In genomic region chr3:21466491-21466890, GRCh38 we compare ENCODE assay signal across 23 cellular contexts.
"Had no signal": no experiment of that assay in that cellular context is flagged by ENCODE, and none has a peak within 500 bp of the region (broad histone marks: within the 10 kb centered on the region; RNA-seq: fewer than 3 reads in every experiment).

No MANE protein-coding gene starts in this region.

- H3K4me3 ChIP-seq: body of pancreas, esophagus muscularis mucosa, left ventricle myocardium inferior, lung, mucosa of descending colon had no signal

- H3K27me3 Mint-ChIP-seq: activated CD4-positive, alpha-beta memory T cell treated with anti-CD3 and anti-CD28 coated beads for 36 hours; activated CD4-positive, alpha-beta T cell treated with anti-CD3 and anti-CD28 coated beads, Interleukin-2, amount 10 ng/mL, durations not matched to agents 24 days and 14 days; activated naive CD4-positive, alpha-beta T cell treated with anti-CD3 and anti-CD28 coated beads, Interleukin-2, amount 50 U/mL, for 24 hours; activated naive CD8-positive, alpha-beta T cell treated with anti-CD3 and anti-CD28 coated beads, Interleukin-2, amount 50 U/mL, for 24 hours; activated T-helper 17 cell treated with anti-CD3 and anti-CD28 coated beads, Interleukin-2, amount 50 U/mL, for 72 hours; natural killer cell treated with Interleukin-12 subunit alpha and Interleukin-12 subunit beta and Interleukin-15 and Interleukin-18, amount 100 ng/mL, for 72 hours; stimulated activated memory B cell treated with anti-CD40 and anti-IgM and Interleukin-4, amounts not matched to agents 10 μg/mL and 1 μg/mL and 100 μg/mL, for 72 hours; stimulated activated naive CD8-positive, alpha-beta T cell treated with anti-CD3 and anti-CD28 coated beads, Interleukin-15, amount 100 ng/mL, for 72 hours had no signal

- H3K27ac Mint-ChIP-seq: activated CD4-positive, alpha-beta memory T cell treated with anti-CD3 and anti-CD28 coated beads for 36 hours; activated CD4-positive, alpha-beta T cell treated with anti-CD3 and anti-CD28 coated beads, Interleukin-2, amount 10 ng/mL, durations not matched to agents 24 days and 14 days; activated naive CD4-positive, alpha-beta T cell treated with anti-CD3 and anti-CD28 coated beads, Interleukin-2, amount 50 U/mL, for 24 hours; activated naive CD8-positive, alpha-beta T cell treated with anti-CD3 and anti-CD28 coated beads, Interleukin-2, amount 50 U/mL, for 24 hours; activated T-helper 17 cell treated with anti-CD3 and anti-CD28 coated beads, Interleukin-2, amount 50 U/mL, for 72 hours; natural killer cell treated with Interleukin-12 subunit alpha and Interleukin-12 subunit beta and Interleukin-15 and Interleukin-18, amount 100 ng/mL, for 72 hours; stimulated activated memory B cell treated with anti-CD40 and anti-IgM and Interleukin-4, amounts not matched to agents 10 μg/mL and 1 μg/mL and 100 μg/mL, for 72 hours; stimulated activated naive CD8-positive, alpha-beta T cell treated with anti-CD3 and anti-CD28 coated beads, Interleukin-15, amount 100 ng/mL, for 72 hours had no signal

- H3K4me3 Mint-ChIP-seq: activated CD4-positive, alpha-beta memory T cell treated with anti-CD3 and anti-CD28 coated beads for 36 hours; activated CD4-positive, alpha-beta T cell treated with anti-CD3 and anti-CD28 coated beads, Interleukin-2, amount 10 ng/mL, durations not matched to agents 24 days and 14 days; activated naive CD4-positive, alpha-beta T cell treated with anti-CD3 and anti-CD28 coated beads, Interleukin-2, amount 50 U/mL, for 24 hours; activated naive CD8-positive, alpha-beta T cell treated with anti-CD3 and anti-CD28 coated beads, Interleukin-2, amount 50 U/mL, for 24 hours; activated T-cell treated with anti-CD3 and anti-CD28 coated beads, Interleukin-2, amount 50 U/mL, for 4 hours; activated T-helper 17 cell treated with anti-CD3 and anti-CD28 coated beads, Interleukin-2, amount 50 U/mL, for 72 hours; natural killer cell treated with Interleukin-12 subunit alpha and Interleukin-12 subunit beta and Interleukin-15 and Interleukin-18, amount 100 ng/mL, for 72 hours; stimulated activated memory B cell treated with anti-CD40 and anti-IgM and Interleukin-4, amounts not matched to agents 10 μg/mL and 1 μg/mL and 100 μg/mL, for 72 hours; stimulated activated naive CD8-positive, alpha-beta T cell treated with anti-CD3 and anti-CD28 coated beads, Interleukin-15, amount 100 ng/mL, for 72 hours had no signal

- H3K9me3 ChIP-seq: body of pancreas, esophagus muscularis mucosa, left ventricle myocardium inferior had no signal

- H3K36me3 Mint-ChIP-seq: activated CD4-positive, alpha-beta memory T cell treated with anti-CD3 and anti-CD28 coated beads for 36 hours; activated naive CD4-positive, alpha-beta T cell treated with anti-CD3 and anti-CD28 coated beads, Interleukin-2, amount 50 U/mL, for 24 hours; stimulated activated memory B cell treated with anti-CD40 and anti-IgM and Interleukin-4, amounts not matched to agents 10 μg/mL and 1 μg/mL and 100 μg/mL, for 72 hours had no signal

- H3K4me1 ChIP-seq: body of pancreas, left ventricle myocardium inferior had no signal

- H3K27me3 ChIP-seq: body of pancreas, esophagus muscularis mucosa had no signal

- H3K9me3 Mint-ChIP-seq: activated CD4-positive, alpha-beta T cell treated with anti-CD3 and anti-CD28 coated beads, Interleukin-2, amount 10 ng/mL, durations not matched to agents 24 days and 14 days had no signal

- H3K36me3 ChIP-seq: esophagus muscularis mucosa, left ventricle myocardium inferior, WERI-Rb-1 had no signal

- ATAC-seq: activated CD4-positive, CD25-positive, alpha-beta regulatory T cell treated with anti-CD3 and anti-CD28 coated beads, Interleukin-2, amount 50 U/mL, for 24 hours; activated naive CD8-positive, alpha-beta T cell treated with anti-CD3 and anti-CD28 coated beads, Interleukin-2, amount 50 U/mL, for 24 hours; activated T-cell treated with anti-CD3 and anti-CD28 coated beads, Interleukin-2, amount 50 U/mL, for 4 hours; activated T-helper 17 cell treated with anti-CD3 and anti-CD28 coated beads, Interleukin-2, amount 50 U/mL, for 72 hours; body of pancreas; mucosa of descending colon; natural killer cell treated with Interleukin-12 subunit alpha and Interleukin-12 subunit beta and Interleukin-15 and Interleukin-18, amount 100 ng/mL, for 72 hours; right cardiac atrium; stimulated activated memory B cell treated with anti-CD40 and anti-IgM and Interleukin-4, amounts not matched to agents 10 μg/mL and 1 μg/mL and 100 μg/mL, for 72 hours; stimulated activated naive CD8-positive, alpha-beta T cell treated with anti-CD3 and anti-CD28 coated beads, Interleukin-15, amount 100 ng/mL, for 72 hours had no signal

- H3K4me1 Mint-ChIP-seq: activated CD4-positive, alpha-beta T cell treated with anti-CD3 and anti-CD28 coated beads, Interleukin-2, amount 10 ng/mL, durations not matched to agents 24 days and 14 days; activated naive CD4-positive, alpha-beta T cell treated with anti-CD3 and anti-CD28 coated beads, Interleukin-2, amount 50 U/mL, for 24 hours; activated naive CD8-positive, alpha-beta T cell treated with anti-CD3 and anti-CD28 coated beads, Interleukin-2, amount 50 U/mL, for 24 hours; activated T-helper 17 cell treated with anti-CD3 and anti-CD28 coated beads, Interleukin-2, amount 50 U/mL, for 72 hours; stimulated activated memory B cell treated with anti-CD40 and anti-IgM and Interleukin-4, amounts not matched to agents 10 μg/mL and 1 μg/mL and 100 μg/mL, for 72 hours; stimulated activated naive CD8-positive, alpha-beta T cell treated with anti-CD3 and anti-CD28 coated beads, Interleukin-15, amount 100 ng/mL, for 72 hours had no signal

- DNase-seq: activated CD4-positive, alpha-beta memory T cell treated with anti-CD3 and anti-CD28 coated beads for 36 hours; activated CD4-positive, alpha-beta T cell treated with anti-CD3 and anti-CD28 coated beads, Interleukin-2, amount 10 ng/mL, durations not matched to agents 24 days and 14 days; activated naive CD8-positive, alpha-beta T cell treated with anti-CD3 and anti-CD28 coated beads, Interleukin-2, amount 50 U/mL, for 24 hours; activated T-cell treated with anti-CD3 and anti-CD28 coated beads, Interleukin-2, amount 50 U/mL, for 4 hours; body of pancreas; dermis blood vessel endothelial cell; effector CD4-positive, alpha-beta T cell; left ventricle myocardium inferior; mucosa of descending colon; posterior cingulate gyrus; right cardiac atrium; stimulated activated CD4-positive, alpha-beta T cell treated with anti-CD3 and anti-CD28 coated beads, Interleukin-4, amount 100 ng/mL, for 4 hours; stimulated activated CD8-positive, alpha-beta memory T cell treated with anti-CD3 and anti-CD28 coated beads, Interleukin-4, amount 100 ng/mL, for 48 hours; stimulated activated naive CD8-positive, alpha-beta T cell treated with anti-CD3 and anti-CD28 coated beads, Interleukin-15, amount 100 ng/mL, for 72 hours; substantia nigra; WERI-Rb-1 had no signal

- H3K27ac ChIP-seq: body of pancreas, esophagus muscularis mucosa, left ventricle myocardium inferior, WERI-Rb-1 had no signal
